ENCODE assay signal across 17 cellular contexts in the genomic region with DNA sequence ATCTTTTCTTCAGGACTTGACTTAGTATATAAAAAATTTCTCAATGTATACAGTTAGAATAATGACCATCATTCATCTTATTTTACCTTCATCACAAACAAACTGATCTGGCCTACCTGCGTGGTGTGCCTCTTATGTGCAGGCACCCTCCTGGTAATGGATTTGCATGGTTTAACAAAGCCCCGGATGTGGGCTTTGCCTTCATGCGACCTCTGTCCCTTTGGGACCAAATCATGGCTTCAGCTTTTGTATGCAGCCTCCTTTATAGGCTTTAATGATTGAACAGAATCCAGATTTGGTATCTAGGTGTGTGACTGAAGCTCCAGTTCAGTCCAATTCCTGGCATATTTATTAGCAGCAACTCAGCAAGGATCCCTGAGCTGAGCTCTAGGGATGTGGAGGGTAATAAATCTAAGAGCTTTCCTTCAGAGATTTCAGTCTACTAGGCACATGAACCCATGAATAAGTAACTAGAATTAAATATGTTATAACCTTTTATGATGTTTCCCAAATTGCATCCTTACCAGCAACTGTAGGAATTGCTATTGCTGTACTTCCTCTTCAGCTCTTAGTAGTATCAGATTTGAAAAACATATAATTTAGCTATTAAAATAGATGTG.
"Had no signal": no experiment of that assay in that cellular context is flagged by ENCODE, and none has a peak within 500 bp of the region (broad histone marks: within the 10 kb centered on the region; RNA-seq: fewer than 3 reads in every experiment).

No MANE protein-coding gene starts in this region.

- H3K9me3 Mint-ChIP-seq: activated CD4-positive, alpha-beta memory T cell treated with anti-CD3 and anti-CD28 coated beads, Interleukin-2, amount 10 ng/mL, durations not matched to agents 7 days and 5 days; activated naive CD8-positive, alpha-beta T cell treated with anti-CD3 and anti-CD28 coated beads for 36 hours; nephron progenitor cell; stimulated activated memory B cell treated with anti-CD40 and anti-IgM and Interleukin-4, amounts not matched to agents 10 μg/mL and 1 μg/mL and 100 μg/mL, for 72 hours had no signal

- H3K27me3 Mint-ChIP-seq: activated CD4-positive, alpha-beta memory T cell treated with anti-CD3 and anti-CD28 coated beads, Interleukin-2, amount 10 ng/mL, durations not matched to agents 7 days and 5 days; stimulated activated memory B cell treated with anti-CD40 and anti-IgM and Interleukin-4, amounts not matched to agents 10 μg/mL and 1 μg/mL and 100 μg/mL, for 72 hours had no signal

- H3K4me1 ChIP-seq: esophagus squamous epithelium, left lung, spleen, tibial nerve had no signal

- H3K4me1 Mint-ChIP-seq: activated CD4-positive, alpha-beta memory T cell treated with anti-CD3 and anti-CD28 coated beads, Interleukin-2, amount 10 ng/mL, durations not matched to agents 7 days and 5 days; activated CD4-positive, alpha-beta T cell treated with anti-CD3 and anti-CD28 coated beads for 36 hours; activated naive CD8-positive, alpha-beta T cell treated with anti-CD3 and anti-CD28 coated beads for 36 hours; stimulated activated memory B cell treated with anti-CD40 and anti-IgM and Interleukin-4, amounts not matched to agents 10 μg/mL and 1 μg/mL and 100 μg/mL, for 72 hours had no signal

- H3K27me3 ChIP-seq: esophagus squamous epithelium, left lung, spleen, tibial nerve had no signal

- H3K4me3 Mint-ChIP-seq: activated CD4-positive, alpha-beta memory T cell treated with anti-CD3 and anti-CD28 coated beads, Interleukin-2, amount 10 ng/mL, durations not matched to agents 7 days and 5 days; activated CD4-positive, alpha-beta T cell treated with anti-CD3 and anti-CD28 coated beads for 36 hours; activated naive CD8-positive, alpha-beta T cell treated with anti-CD3 and anti-CD28 coated beads for 36 hours; nephron progenitor cell; stimulated activated memory B cell treated with anti-CD40 and anti-IgM and Interleukin-4, amounts not matched to agents 10 μg/mL and 1 μg/mL and 100 μg/mL, for 72 hours had no signal

- DNase-seq: activated CD4-positive, alpha-beta memory T cell treated with anti-CD3 and anti-CD28 coated beads, Interleukin-2, amount 10 ng/mL, durations not matched to agents 7 days and 5 days; activated CD4-positive, alpha-beta T cell treated with anti-CD3 and anti-CD28 coated beads for 36 hours; activated gamma-delta T cell; activated naive CD8-positive, alpha-beta T cell treated with anti-CD3 and anti-CD28 coated beads for 36 hours; activated T-cell treated with anti-CD3 and anti-CD28 coated beads, Interleukin-2, amount 50 U/mL, for 48 hours; esophagus squamous epithelium; foreskin fibroblast; head of caudate nucleus; left lung; mesenchymal stem cell; nephron progenitor cell; spleen; stimulated activated CD4-positive, alpha-beta T cell treated with anti-CD3 and anti-CD28 coated beads, Interleukin-1b, Interleukin-23, amount 100 ng/mL, for 48 hours; WERI-Rb-1 had no signal

- H3K27ac ChIP-seq: esophagus squamous epithelium, left lung, spleen, tibial nerve, WERI-Rb-1 had no signal

- H3K4me3 ChIP-seq: esophagus squamous epithelium, left lung, spleen, tibial nerve had no signal

- H3K27ac Mint-ChIP-seq: activated CD4-positive, alpha-beta memory T cell treated with anti-CD3 and anti-CD28 coated beads, Interleukin-2, amount 10 ng/mL, durations not matched to agents 7 days and 5 days; activated CD4-positive, alpha-beta T cell treated with anti-CD3 and anti-CD28 coated beads for 36 hours; activated naive CD8-positive, alpha-beta T cell treated with anti-CD3 and anti-CD28 coated beads for 36 hours; nephron progenitor cell; stimulated activated memory B cell treated with anti-CD40 and anti-IgM and Interleukin-4, amounts not matched to agents 10 μg/mL and 1 μg/mL and 100 μg/mL, for 72 hours had no signal

- H3K36me3 ChIP-seq: esophagus squamous epithelium, left lung, tibial nerve, WERI-Rb-1 had no signal

- ATAC-seq: activated CD4-positive, alpha-beta T cell treated with anti-CD3 and anti-CD28 coated beads for 36 hours; left lung; sciatic nerve; stimulated activated memory B cell treated with anti-CD40 and anti-IgM and Interleukin-4, amounts not matched to agents 10 μg/mL and 1 μg/mL and 100 μg/mL, for 72 hours had no signal

- H3K36me3 Mint-ChIP-seq: activated naive CD8-positive, alpha-beta T cell treated with anti-CD3 and anti-CD28 coated beads for 36 hours; stimulated activated memory B cell treated with anti-CD40 and anti-IgM and Interleukin-4, amounts not matched to agents 10 μg/mL and 1 μg/mL and 100 μg/mL, for 72 hours had no signal

- H3K9me3 ChIP-seq: esophagus squamous epithelium, left lung, spleen, tibial nerve had no signal
